14 cellular contexts compared by ENCODE assay signal in the genomic region with DNA sequence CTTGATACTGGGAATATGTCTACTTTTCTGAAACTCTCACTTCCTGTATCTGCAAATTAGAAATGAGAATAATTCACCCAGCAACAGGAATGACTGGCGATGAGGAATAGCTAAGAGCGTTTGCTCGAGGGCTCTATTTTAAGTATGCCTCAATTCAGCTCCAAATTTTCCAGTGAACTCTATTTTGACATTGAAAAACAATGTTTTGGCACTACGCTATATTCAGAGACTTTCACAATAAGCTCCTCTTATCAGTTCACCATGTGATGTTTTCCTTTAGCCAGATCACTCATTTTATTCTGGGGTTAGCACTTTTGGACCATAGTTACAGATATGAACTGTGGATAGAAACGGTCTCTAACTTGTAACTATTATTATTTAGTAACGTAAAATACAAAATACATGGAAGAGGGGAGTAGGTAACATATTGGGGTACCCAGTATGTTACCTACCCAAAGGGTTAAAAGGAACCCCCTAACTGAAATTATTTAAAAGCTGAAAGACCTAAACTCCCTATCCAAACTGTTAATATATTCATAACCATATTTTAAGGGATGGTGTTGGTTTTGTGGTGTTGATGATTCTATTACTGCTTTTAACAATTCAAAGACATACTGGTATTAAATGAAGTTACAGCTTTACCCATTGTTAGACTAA. TPM values are rescaled to one million over a fixed set of nuclear protein-coding genes. Genes with fewer than 3 reads are reported as not detected.
DNase-seq lines count a peak whose midpoint lies in the region; ATAC-seq, FAIRE-seq and TF ChIP-seq lines count a peak whose summit lies in the region.
"Had no signal": no experiment of that assay in that cellular context is flagged by ENCODE, and none has a peak within 500 bp of the region (broad histone marks: within the 10 kb centered on the region; RNA-seq: fewer than 3 reads in every experiment).

No MANE protein-coding gene starts in this region.

- peaks cover 19% of the 10 kb centered on the region for H3K4me1 Mint-ChIP-seq in astrocyte (ENCODE audit: low read depth, unreplicated experiment)
- H3K4me1 Mint-ChIP-seq in mesothelial cell of epicardium, result peaks cover 62% of the 10 kb centered on the region

- H3K9ac ChIP-seq in astrocyte (ENCODE audit: low read length), result no peak overlapping the region
- H3K9ac ChIP-seq: BLaER1 treated with 17β-estradiol and CSF1 and Interleukin-3, amounts not matched to agents 10 nM and 100 nM had no signal

- H3K4me3 Mint-ChIP-seq in astrocyte (ENCODE audit: unreplicated experiment) (no peak overlapping the region), mesothelial cell of epicardium (peak overlapping the region; percentile 13)
- H3K4me3 Mint-ChIP-seq: effector memory CD8-positive, alpha-beta T cell had no signal

- no peaks in the 10 kb centered on the region for H3K36me3 ChIP-seq in astrocyte (ENCODE audit: insufficient read depth, low read length)
- H3K36me3 ChIP-seq in tibial artery, result no peaks in the 10 kb centered on the region
- H3K36me3 ChIP-seq: BLaER1 treated with 17β-estradiol and CSF1 and Interleukin-3, amounts not matched to agents 10 nM and 100 nM had no signal

- TF ChIP-seq CTCF in astrocyte (IDR thresholded peaks at IDR 0.05; ENCODE audit: insufficient read depth, low read depth, low read length) (no peak), fibroblast of the aortic adventitia (IDR thresholded peaks at IDR 0.05; ENCODE audit: insufficient read depth, low read length) (no peak), mesothelial cell of epicardium (IDR thresholded peaks at IDR 0.05; ENCODE audit: unreplicated experiment) (no peak), tibial artery (IDR thresholded peaks at IDR 0.05) (no peak)

- ATAC-seq in HG03432 (IDR thresholded peaks at IDR 0.05; ENCODE audit: unreplicated experiment), result no peak
- ATAC-seq: effector memory CD8-positive, alpha-beta T cell had no signal

- no peaks in the 10 kb centered on the region for H3K9me3 Mint-ChIP-seq in astrocyte (ENCODE audit: unreplicated experiment)
- no peaks in the 10 kb centered on the region for H3K9me3 Mint-ChIP-seq in mesothelial cell of epicardium
- H3K9me3 Mint-ChIP-seq: effector memory CD8-positive, alpha-beta T cell had no signal

- H3K4me1 ChIP-seq in astrocyte (ENCODE audit: insufficient read depth, low read length) (no peaks in the 10 kb centered on the region), tibial artery (peaks cover 0 to 96% (median 48%) of the 10 kb centered on the region in 4 donors)

- H3K36me3 Mint-ChIP-seq in astrocyte (ENCODE audit: low read depth, unreplicated experiment), result no peaks in the 10 kb centered on the region
- no peaks in the 10 kb centered on the region for H3K36me3 Mint-ChIP-seq in mesothelial cell of epicardium

- H3K9me3 ChIP-seq in astrocyte (ENCODE audit: insufficient read depth, low read depth, low read length) (no peaks in the 10 kb centered on the region), tibial artery (no peaks in the 10 kb centered on the region)
- H3K9me3 ChIP-seq: BLaER1 treated with 17β-estradiol and CSF1 and Interleukin-3, amounts not matched to agents 10 nM and 100 nM had no signal

- intact Hi-C loops in tibial artery (cut with DNase I; ENCODE audit: low total_unique reads), result loop anchor here (10.0 kb wide), 1 partner anchor 368 kb away; no protein-coding TSS in a partner anchor

- H2AFZ ChIP-seq in astrocyte (ENCODE audit: low read depth, low read length), result no peak overlapping the region

- H3K27me3 Mint-ChIP-seq in astrocyte (ENCODE audit: low read depth, unreplicated experiment), result no peaks in the 10 kb centered on the region
- H3K27me3 Mint-ChIP-seq in mesothelial cell of epicardium (ENCODE audit: low read depth), result no peaks in the 10 kb centered on the region

- H3K4me3 ChIP-seq in astrocyte (ENCODE audit: insufficient read depth, low read depth, low read length) (no peak overlapping the region), fibroblast of the aortic adventitia (ENCODE audit: low read depth, low read length) (no peak overlapping the region), tibial artery (no peak overlapping the region)
- H3K4me3 ChIP-seq: BLaER1 treated with 17β-estradiol and CSF1 and Interleukin-3, amounts not matched to agents 10 nM and 100 nM had no signal

- H4K20me1 ChIP-seq in astrocyte (ENCODE audit: insufficient read depth, low read length), result no peaks in the 10 kb centered on the region
- H4K20me1 ChIP-seq: BLaER1 treated with 17β-estradiol and CSF1 and Interleukin-3, amounts not matched to agents 10 nM and 100 nM had no signal

- H3K4me2 ChIP-seq in astrocyte (ENCODE audit: low read length), result no peak overlapping the region

- H3K27ac ChIP-seq in astrocyte (ENCODE audit: low read depth, low read length) (no peak overlapping the region), tibial artery (peak overlapping the region; percentile 79 to 85)
- H3K27ac ChIP-seq: BLaER1 treated with 17β-estradiol and CSF1 and Interleukin-3, amounts not matched to agents 10 nM and 100 nM had no signal

- H3K27me3 ChIP-seq in astrocyte (ENCODE audit: insufficient read depth, low read length) (no peaks in the 10 kb centered on the region), tibial artery (no peaks in the 10 kb centered on the region)
- H3K27me3 ChIP-seq: BLaER1 treated with 17β-estradiol and CSF1 and Interleukin-3, amounts not matched to agents 10 nM and 100 nM had no signal

- H3K27ac Mint-ChIP-seq in astrocyte (ENCODE audit: unreplicated experiment) (no peak overlapping the region), mesothelial cell of epicardium (peak overlapping the region; percentile 92)
- H3K27ac Mint-ChIP-seq: effector memory CD8-positive, alpha-beta T cell had no signal

- DNase-seq in astrocyte (ENCODE audit: low read depth) (peak; percentile 49), fibroblast of the aortic adventitia (ENCODE audit: low read depth) (peak; percentile 96), mesothelial cell of epicardium (ENCODE audit: low spot score in 2 of 2, unreplicated experiment in 2 of 2) (no peak), tibial artery (no peak), NCI-H1436 treated with DMSO at 0.1 percent for 48 hours (lab: John Stamatoyannopoulos, UW) (no peak)
- DNase-seq in activated CD4-positive, alpha-beta T cell treated with anti-CD3 and anti-CD28 coated beads, Interleukin-2, amount 50 U/mL, for 1 hour, result no peak
- DNase-seq: activated CD4-positive, alpha-beta T cell treated with anti-CD3 and anti-CD28 coated beads, Interleukin-2, amount 50 U/mL, for 48 hours; effector memory CD8-positive, alpha-beta T cell; hippocampal formation; Kasumi-1; NCI-H1694 treated with DMSO at 0.1 percent for 48 hours; NCI-H524 treated with DMSO at 0.1 percent for 48 hours had no signal

- no peaks in the 10 kb centered on the region for H3K79me2 ChIP-seq in astrocyte (ENCODE audit: insufficient read depth, low read length)

- no peak for FAIRE-seq in astrocyte (lab: Jason Lieb, UNC)

RNA-seq across cellular contexts. Expression of a gene that starts 28.1 kb away (rescaled TPM):
- total RNA-seq in astrocyte, result 2.2 and 3.1 TPM in 2 replicates
- 19.7 and 306 TPM in 2 replicates for total RNA-seq in fibroblast of the aortic adventitia (ENCODE audit: low replicate concordance)
- 152 to 156 TPM (median 154 TPM) in 3 replicates for total RNA-seq in mesothelial cell of epicardium

Comparison
In these comparisons a context has a peak if more than half of its experiments do, and no peak if none do; other contexts are left out.
1. DNase-seq: peak in astrocyte (single experiment) and fibroblast of the aortic adventitia (single experiment); none in mesothelial cell of epicardium (0 of 2), tibial artery (0 of 2), NCI-H1436 treated with DMSO at 0.1 percent for 48 hours (single experiment) and activated CD4-positive, alpha-beta T cell treated with anti-CD3 and anti-CD28 coated beads, Interleukin-2, amount 50 U/mL, for 1 hour (single experiment).